Comparison of ENCODE assay signal across 21 cellular contexts in the genomic region with DNA sequence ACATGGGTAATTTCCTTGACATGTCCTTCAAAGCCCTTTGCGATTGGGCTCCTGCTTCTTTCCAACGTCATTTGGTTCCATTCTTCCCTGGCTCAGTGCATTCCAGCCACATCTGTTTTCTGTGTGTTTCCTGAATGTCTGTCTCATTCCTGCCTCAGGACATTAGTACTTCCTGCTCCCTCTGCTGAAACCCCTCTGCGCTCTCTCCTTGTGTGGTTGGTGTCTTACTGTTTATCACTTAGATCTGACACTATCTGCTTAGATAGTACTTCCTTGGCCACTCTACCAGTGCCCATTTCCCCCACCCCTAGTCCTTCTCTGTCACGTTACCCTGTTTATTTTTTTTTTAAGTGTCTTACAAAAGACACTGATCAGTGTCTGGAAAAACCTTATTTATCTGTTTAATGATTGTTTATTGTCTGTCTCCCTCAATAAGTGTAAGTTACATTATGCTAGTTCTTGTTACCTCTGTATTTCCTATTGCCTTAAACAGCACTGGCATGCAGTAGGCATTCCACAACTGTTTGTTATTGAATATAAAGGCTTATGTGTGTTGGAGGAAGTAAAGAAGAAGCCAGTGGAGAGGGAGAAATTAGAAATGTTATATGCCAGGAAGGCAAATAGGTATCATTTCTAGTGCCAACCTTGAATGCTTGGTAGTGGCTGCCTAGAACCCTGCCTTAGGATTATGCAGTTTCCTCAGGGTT. TPM values are rescaled to one million over a fixed set of nuclear protein-coding genes. Genes with fewer than 3 reads are reported as not detected.
A peak's percentile ranks its signal among the peaks of the same experiment; 100 is the strongest.
DNase-seq lines count a peak whose midpoint lies in the region; ATAC-seq and TF ChIP-seq lines count a peak whose summit lies in the region.
"Had no signal": no experiment of that assay in that cellular context is flagged by ENCODE, and none has a peak within 500 bp of the region (broad histone marks: within the 10 kb centered on the region; RNA-seq: fewer than 3 reads in every experiment).

No MANE protein-coding gene starts in this region.

- no peak for TF ChIP-seq RAD21 in IMR-90 (IDR thresholded peaks at IDR 0.05; ENCODE audit: low read length)

- H3K4me1 Mint-ChIP-seq in activated naive CD8-positive, alpha-beta T cell treated with anti-CD3 and anti-CD28 coated beads for 36 hours = peaks cover 41% of the 10 kb centered on the region
- peaks cover 23% of the 10 kb centered on the region for H3K4me1 Mint-ChIP-seq in memory B cell

- H4K20me1 ChIP-seq in IMR-90 (ENCODE audit: insufficient read depth, low read length) = 0 out of 2 replicates have a peak, but pooled peaks cover 4% of the 10 kb centered on the region

- H3K27ac ChIP-seq in IMR-90 (ENCODE audit: insufficient read depth, low read length) (no peak overlapping the region), upper lobe of right lung (no peak overlapping the region)
- H3K27ac ChIP-seq: HL-60, thyroid gland had no signal

- intact Hi-C loops in IMR-90 (cut with micrococcal nuclease) = loop anchor here (2.0 kb wide), 1 partner anchor 73 kb away; no protein-coding TSS in a partner anchor
- intact Hi-C loops in upper lobe of right lung (cut with DNase I) = no loop called here

- H3K9me3 Mint-ChIP-seq in activated naive CD8-positive, alpha-beta T cell treated with anti-CD3 and anti-CD28 coated beads for 36 hours = peaks cover 28% of the 10 kb centered on the region
- H3K9me3 Mint-ChIP-seq in memory B cell = peaks cover 8% of the 10 kb centered on the region

- H3K4me1 ChIP-seq in IMR-90 (ENCODE audit: control insufficient read depth, insufficient read depth, low read length) = peaks cover 4% of the 10 kb centered on the region
- H3K4me1 ChIP-seq in upper lobe of right lung = peaks cover 7% of the 10 kb centered on the region

- no peak for TF ChIP-seq POLR2A in IMR-90 (IDR thresholded peaks at IDR 0.05; ENCODE audit: low read depth, low read length)

- H3K9me1 ChIP-seq in IMR-90 (ENCODE audit: insufficient read depth, low read length) = peaks cover 8% of the 10 kb centered on the region

- no peak overlapping the region for H2AK9ac ChIP-seq in IMR-90 (replicated peaks; ENCODE audit: low read depth, low read length, poor library complexity)

- POLR2A ChIA-PET in IMR-90 (lab: Charles Lee; ENCODE audit: unreplicated experiment) = no interaction called here

- no peak overlapping the region for H3K18ac ChIP-seq in IMR-90 (ENCODE audit: low read depth, low read length)

- H4K5ac ChIP-seq in IMR-90 (ENCODE audit: low read depth, low read length) = no peak overlapping the region

- peaks cover 6% of the 10 kb centered on the region for H3K9me3 ChIP-seq in IMR-90 (ENCODE audit: control insufficient read depth, insufficient read depth, low read length)
- H3K9me3 ChIP-seq in upper lobe of right lung = no peaks in the 10 kb centered on the region
- H3K9me3 ChIP-seq: thyroid gland had no signal

- no peak overlapping the region for H4K91ac ChIP-seq in IMR-90 (ENCODE audit: insufficient read depth, low read depth, low read length)

- H2BK20ac ChIP-seq in IMR-90 (ENCODE audit: low read depth, low read length) = no peak overlapping the region

- H3K23ac ChIP-seq in IMR-90 (ENCODE audit: low read depth, low read length) = peak overlapping the region; percentile 11; the same call in 1 of the 2 replicates

- H3K79me1 ChIP-seq in IMR-90 (ENCODE audit: low read depth in 1 of 2, low read length in 2 of 2) = peaks cover 11 to 36% of the 10 kb centered on the region in 2 experiments

- H3K4me3 ChIP-seq in IMR-90 (ENCODE audit: insufficient read depth, low read depth, low read length) (no peak overlapping the region), upper lobe of right lung (no peak overlapping the region)
- H3K4me3 ChIP-seq: thyroid gland had no signal

- ATAC-seq in IMR-90 (ENCODE audit: low read depth) (peak; percentile 55; the same call in 1 of the 2 replicates), memory B cell (ENCODE audit: low read depth) (no peak), upper lobe of right lung (peak; percentile 22), HG03045 (IDR thresholded peaks at IDR 0.05; ENCODE audit: unreplicated experiment) (no peak), GM18867 (IDR thresholded peaks at IDR 0.05; ENCODE audit: unreplicated experiment) (no peak)
- ATAC-seq: stimulated activated naive B cell treated with anti-CD40 and anti-IgM and Interleukin-4, amounts not matched to agents 10 μg/mL and 1 μg/mL and 100 μg/mL, for 72 hours had no signal

- H3K27me3 ChIP-seq in IMR-90 (ENCODE audit: control insufficient read depth, insufficient read depth, low read length) (no peaks in the 10 kb centered on the region), upper lobe of right lung (no peaks in the 10 kb centered on the region)
- H3K27me3 ChIP-seq: brain microvascular endothelial cell, thyroid gland had no signal

- no peak overlapping the region for H2AFZ ChIP-seq in IMR-90 (replicated peaks; ENCODE audit: low read length, poor library complexity)

- no CpG with 5 or more reads among the region's 4 CpGs for WGBS in IMR-90 (ENCODE audit: extremely low coverage in 2 of 2, insufficient read length in 1 of 2), 2 experiments

- TF ChIP-seq CTCF in IMR-90 (conservative IDR thresholded peaks at IDR 0.05; ENCODE audit: low read depth, low read length) (no peak), upper lobe of right lung (IDR thresholded peaks at IDR 0.05) (no peak)

- no peak overlapping the region for H3K4me2 ChIP-seq in IMR-90 (ENCODE audit: low read depth, low read length)

- H3K27me3 Mint-ChIP-seq in activated naive CD8-positive, alpha-beta T cell treated with anti-CD3 and anti-CD28 coated beads for 36 hours = no peaks in the 10 kb centered on the region
- no peaks in the 10 kb centered on the region for H3K27me3 Mint-ChIP-seq in memory B cell
- H3K27me3 Mint-ChIP-seq: activated T-helper 17 cell treated with anti-CD3 and anti-CD28 coated beads, Interleukin-2, amount 50 U/mL, for 72 hours; stimulated activated naive B cell treated with anti-CD40 and anti-IgM and Interleukin-4, amounts not matched to agents 10 μg/mL and 1 μg/mL and 100 μg/mL, for 72 hours had no signal

- H4K8ac ChIP-seq in IMR-90 (ENCODE audit: low read depth in 2 of 2, low read length in 2 of 2) = no peak overlapping the region

- 0 out of 2 replicates have a peak overlapping the region, but pooled peaks have one; percentile 10 for H3K4ac ChIP-seq in IMR-90 (ENCODE audit: low read depth, low read length)

- no peak overlapping the region for H3K56ac ChIP-seq in IMR-90 (ENCODE audit: extremely low read depth, insufficient read depth, low read length)

- no peak overlapping the region for H3K14ac ChIP-seq in IMR-90 (replicated peaks; ENCODE audit: low read depth, low read length)

- peak overlapping the region; percentile 22 for H3K27ac Mint-ChIP-seq in activated naive CD8-positive, alpha-beta T cell treated with anti-CD3 and anti-CD28 coated beads for 36 hours
- H3K27ac Mint-ChIP-seq in memory B cell = peak overlapping the region; percentile 9
- H3K27ac Mint-ChIP-seq: activated T-helper 17 cell treated with anti-CD3 and anti-CD28 coated beads, Interleukin-2, amount 50 U/mL, for 72 hours; nephron; stimulated activated naive B cell treated with anti-CD40 and anti-IgM and Interleukin-4, amounts not matched to agents 10 μg/mL and 1 μg/mL and 100 μg/mL, for 72 hours had no signal

- BruUV-seq in IMR-90 (replicated peaks; lab: Mats Ljungman, UMichigan) = no TSS peak

- H2BK5ac ChIP-seq in IMR-90 (ENCODE audit: low read depth, low read length, poor library complexity, severe bottlenecking) = no peak overlapping the region

- H3K4me3 Mint-ChIP-seq in activated naive CD8-positive, alpha-beta T cell treated with anti-CD3 and anti-CD28 coated beads for 36 hours = no peak overlapping the region
- no peak overlapping the region for H3K4me3 Mint-ChIP-seq in memory B cell
- H3K4me3 Mint-ChIP-seq: activated T-helper 17 cell treated with anti-CD3 and anti-CD28 coated beads, Interleukin-2, amount 50 U/mL, for 72 hours; nephron; stimulated activated naive B cell treated with anti-CD40 and anti-IgM and Interleukin-4, amounts not matched to agents 10 μg/mL and 1 μg/mL and 100 μg/mL, for 72 hours had no signal

- in situ Hi-C loops in IMR-90 (cut with MboI; ENCODE audit: low sequenced_read_pairs) = no loop called here

- no peak overlapping the region for H2BK120ac ChIP-seq in IMR-90 (ENCODE audit: low read depth, low read length)

- no peaks in the 10 kb centered on the region for H3K36me3 ChIP-seq in IMR-90 (ENCODE audit: control insufficient read depth, insufficient read depth, low read length)
- H3K36me3 ChIP-seq in upper lobe of right lung = no peaks in the 10 kb centered on the region
- H3K36me3 ChIP-seq: brain microvascular endothelial cell, thyroid gland had no signal

- H3K9ac ChIP-seq in IMR-90 (ENCODE audit: low read depth, low read length) = no peak overlapping the region

- no peak overlapping the region for H2AK5ac ChIP-seq in IMR-90 (ENCODE audit: low read depth, low read length)

- DNase-seq in IMR-90 (no peak), memory B cell (ENCODE audit: low spot score in 2 of 2) (no peak), upper lobe of right lung (no peak)
- no peak for DNase-seq in activated naive CD8-positive, alpha-beta T cell treated with anti-CD3 and anti-CD28 coated beads for 36 hours
- no peak for DNase-seq in stimulated activated CD8-positive, alpha-beta memory T cell treated with anti-CD3 and anti-CD28 coated beads, Interleukin-4, amount 100 ng/mL, for 48 hours
- DNase-seq: activated CD4-positive, alpha-beta T cell treated with anti-CD3 and anti-CD28 coated beads for 4 hours; brain microvascular endothelial cell; cortex of kidney; kidney glomerular epithelial cell; MM.1S; NCI-H146; NCI-H2171; NCI-H526 treated with DMSO at 0.1 percent for 48 hours; stimulated activated naive B cell treated with anti-CD40 and anti-IgM and Interleukin-4, amounts not matched to agents 10 μg/mL and 1 μg/mL and 100 μg/mL, for 72 hours; T-helper 1 cell; thyroid gland had no signal

- CTCF ChIA-PET in IMR-90 (lab: Yijun Ruan, JAX) = no interaction called here

- H2BK15ac ChIP-seq in IMR-90 (ENCODE audit: low read depth, low read length) = no peak overlapping the region

- dilution Hi-C loops in IMR-90 (cut with HindIII; ENCODE audit: low sequenced_read_pairs, unreplicated experiment) = no loop called here

- H3K36me3 Mint-ChIP-seq in activated naive CD8-positive, alpha-beta T cell treated with anti-CD3 and anti-CD28 coated beads for 36 hours = peaks cover 57% of the 10 kb centered on the region
- H3K36me3 Mint-ChIP-seq in memory B cell = peaks cover 43% of the 10 kb centered on the region

TF ChIP-seq in IMR-90, 13 proteins besides CTCF, POLR2A, EP300 and RAD21 (continues in another document):
- TF ChIP-seq NFE2L2 (IDR thresholded peaks at IDR 0.05; ENCODE audit: low read depth, low read length) (no peak), MAZ (IDR thresholded peaks at IDR 0.05; ENCODE audit: borderline replicate concordance, low read depth, low read length) (no peak), MXI1 (IDR thresholded peaks at IDR 0.05; ENCODE audit: borderline replicate concordance, low read depth, low read length) (no peak)

RNA-seq across cellular contexts. Expression of a gene that starts 21.5 kb away (rescaled TPM):
- total RNA-seq in IMR-90 (2012; rRNA removed) (20.3 and 23.1 TPM in 2 replicates), upper lobe of right lung (15.5 TPM)
- polyA plus RNA-seq in IMR-90 (2012; rRNA removed) = 16.3 and 17.1 TPM in 2 replicates
- 7.6 and 11.1 TPM in 2 replicates for polyA plus RNA-seq in IMR-90 (2012; cell fraction: cytosol; rRNA removed)
- 18.4 and 19.6 TPM in 2 replicates for polyA plus RNA-seq in IMR-90 (2012; cell fraction: nucleus; rRNA removed; ENCODE audit: low replicate concordance)
- 10 to 100 TPM; 29.6 to 33.0 TPM for total RNA-seq in activated naive CD8-positive, alpha-beta T cell treated with anti-CD3 and anti-CD28 coated beads for 36 hours

Comparison
In these comparisons a context has a peak if more than half of its experiments do, and no peak if none do; other contexts are left out.
1. ATAC-seq: peak in IMR-90 (single experiment) and upper lobe of right lung (single experiment); none in memory B cell (single experiment), HG03045 (single experiment) and GM18867 (single experiment).